9 cellular contexts compared by ENCODE assay signal in genomic region chr1:3747522-3747848, GRCh38. TPM values are rescaled to one million over a fixed set of nuclear protein-coding genes. Genes with fewer than 3 reads are reported as not detected.
DNase-seq lines count a peak whose midpoint lies in the region; ATAC-seq and TF ChIP-seq lines count a peak whose summit lies in the region.
"Had no signal": no experiment of that assay in that cellular context is flagged by ENCODE, and none has a peak within 500 bp of the region (broad histone marks: within the 10 kb centered on the region; RNA-seq: fewer than 3 reads in every experiment).

No MANE protein-coding gene starts in this region.

- H3K4ac ChIP-seq in H9 (ENCODE audit: low read depth, low read length): no peak overlapping the region

- no peak overlapping the region for H4K5ac ChIP-seq in H9 (ENCODE audit: insufficient read length, low read depth, low read length)

- H2BK20ac ChIP-seq in H9 (ENCODE audit: low read depth, low read length, poor library complexity, severe bottlenecking): no peak overlapping the region

- peaks cover 3% of the 10 kb centered on the region for H4K20me1 ChIP-seq in H9 (ENCODE audit: control insufficient read depth, insufficient read depth, insufficient read length)

- no CpG with 5 or more reads among the region's 6 CpGs for WGBS in H9 (ENCODE audit: extremely low coverage, insufficient read length, low lambda C conversion rate)
- 42% methylated on average over 6 of the region's 6 CpGs for WGBS in right cardiac atrium

- peaks cover 11% of the 10 kb centered on the region for H3K23me2 ChIP-seq in H9 (ENCODE audit: insufficient read length, low read depth, low read length, poor library complexity, severe bottlenecking)

- peaks cover 5% of the 10 kb centered on the region; the same call in 1 of the 2 replicates for H3K4me1 ChIP-seq in H9 (ENCODE audit: insufficient read depth, low read length)
- peaks cover 16% of the 10 kb centered on the region for H3K4me1 ChIP-seq in right cardiac atrium (ENCODE audit: control insufficient read depth, insufficient read depth, low read length)

- H3K27me3 ChIP-seq in H9 (ENCODE audit: insufficient read depth, low read length): no peaks in the 10 kb centered on the region; the same call in 1 of the 2 replicates
- no peaks in the 10 kb centered on the region for H3K27me3 ChIP-seq in right cardiac atrium (ENCODE audit: control insufficient read depth, insufficient read depth)

- H2BK15ac ChIP-seq in H9 (ENCODE audit: low read depth, low read length): no peak overlapping the region

- no peak for DNase-seq in H9
- no peak for DNase-seq in activated CD8-positive, alpha-beta T cell treated with anti-CD3 and anti-CD28 coated beads for 36 hours
- no peak for DNase-seq in right cardiac atrium
- no peak for DNase-seq in NCI-H1694 treated with DMSO at 0.1 percent for 48 hours (lab: John Stamatoyannopoulos, UW)
- DNase-seq in cerebellum (ENCODE audit: low spot score): no peak
- DNase-seq in hepatic stellate cell (ENCODE audit: low spot score): no peak

- peaks cover 25% of the 10 kb centered on the region for H3K27me3 Mint-ChIP-seq in H9 (ENCODE audit: low read depth)
- H3K27me3 Mint-ChIP-seq in activated CD8-positive, alpha-beta T cell treated with anti-CD3 and anti-CD28 coated beads for 36 hours: peaks cover 2% of the 10 kb centered on the region

- no peak overlapping the region for H2AFZ ChIP-seq in H9 (ENCODE audit: low read length)

- no peaks in the 10 kb centered on the region for H3K9me3 Mint-ChIP-seq in H9
- H3K9me3 Mint-ChIP-seq in activated CD8-positive, alpha-beta T cell treated with anti-CD3 and anti-CD28 coated beads for 36 hours: no peaks in the 10 kb centered on the region

- no peak overlapping the region for H2BK12ac ChIP-seq in H9 (ENCODE audit: insufficient read length, low read depth, low read length)

- no peak overlapping the region for H3K18ac ChIP-seq in H9 (ENCODE audit: insufficient read length, low read depth, low read length)

- no peak overlapping the region for H3K27ac Mint-ChIP-seq in H9
- H3K27ac Mint-ChIP-seq in activated CD8-positive, alpha-beta T cell treated with anti-CD3 and anti-CD28 coated beads for 36 hours: no peak overlapping the region

- no peaks in the 10 kb centered on the region for H3K79me1 ChIP-seq in H9 (ENCODE audit: insufficient read depth, low read depth, low read length, poor library complexity, severe bottlenecking)

- no peaks in the 10 kb centered on the region for H3K9me3 ChIP-seq in H9 (ENCODE audit: control insufficient read depth, low read depth, low read length)
- H3K9me3 ChIP-seq in right cardiac atrium (ENCODE audit: control insufficient read depth, low read length): no peaks in the 10 kb centered on the region

- H3K23ac ChIP-seq in H9 (ENCODE audit: insufficient read length, low read depth, low read length): no peak overlapping the region

- H3K14ac ChIP-seq in H9 (ENCODE audit: insufficient read depth, low read length): no peak overlapping the region

- H3K4me3 ChIP-seq in right cardiac atrium (ENCODE audit: low read length) (peak overlapping the region; percentile 78), skin epidermis (peak overlapping the region; percentile 52 to 83 (median 66))

- peaks cover 2% of the 10 kb centered on the region; the same call in 1 of the 2 replicates for H3K79me2 ChIP-seq in H9 (ENCODE audit: insufficient read depth, low read length)

- H3K27ac ChIP-seq in H9 (ENCODE audit: insufficient read length, low read depth, low read length): no peak overlapping the region
- H3K27ac ChIP-seq in right cardiac atrium (ENCODE audit: low read length): no peak overlapping the region
- H3K27ac ChIP-seq in skin epidermis: peak overlapping the region in 11 of 21 experiments; percentile 41 to 86 (median 66)

- no peak overlapping the region for H3K4me2 ChIP-seq in H9 (ENCODE audit: insufficient read depth, insufficient read length, low read length)

- no peak overlapping the region for H2BK120ac ChIP-seq in H9 (ENCODE audit: low read depth, low read length, poor library complexity, severe bottlenecking)

- H3K56ac ChIP-seq in H9 (ENCODE audit: insufficient read length, low read depth, low read length): no peak overlapping the region

- intact Hi-C loops in activated CD8-positive, alpha-beta T cell treated with anti-CD3 and anti-CD28 coated beads for 36 hours (cut with micrococcal nuclease): no loop called here
- intact Hi-C loops in right cardiac atrium (cut with DNase I): no loop called here

- H3K4me1 Mint-ChIP-seq in H9: peaks cover 18 to 19% of the 10 kb centered on the region in 2 experiments
- H3K4me1 Mint-ChIP-seq in activated CD8-positive, alpha-beta T cell treated with anti-CD3 and anti-CD28 coated beads for 36 hours (ENCODE audit: low read depth): peaks cover 25% of the 10 kb centered on the region

- peaks cover 14 to 24% (median 21%) of the 10 kb centered on the region in 3 experiments; a peak in 6 of 7 replicates for H3K36me3 Mint-ChIP-seq in H9 (ENCODE audit: insufficient read depth in 1 of 3, low read depth in 3 of 3)
- H3K36me3 Mint-ChIP-seq in activated CD8-positive, alpha-beta T cell treated with anti-CD3 and anti-CD28 coated beads for 36 hours (ENCODE audit: low read depth): no peaks in the 10 kb centered on the region

- no peak overlapping the region for H2BK5ac ChIP-seq in H9 (ENCODE audit: insufficient read length, low read length)

- no peak for TF ChIP-seq CTCF in H9 (conservative IDR thresholded peaks at IDR 0.05)
- no peak for TF ChIP-seq CTCF in activated CD8-positive, alpha-beta T cell treated with anti-CD3 and anti-CD28 coated beads for 36 hours (IDR thresholded peaks at IDR 0.05)

- CTCF ChIA-PET in activated CD8-positive, alpha-beta T cell treated with anti-CD3 and anti-CD28 coated beads for 36 hours (lab: Charles Lee): no interaction called here

- no peak overlapping the region for H4K91ac ChIP-seq in H9 (ENCODE audit: insufficient read length, low read depth, low read length)

- no peak for ATAC-seq in activated CD8-positive, alpha-beta T cell treated with anti-CD3 and anti-CD28 coated beads for 36 hours
- no peak for ATAC-seq in right cardiac atrium
- no peak for ATAC-seq in HG02884 (IDR thresholded peaks at IDR 0.05; ENCODE audit: unreplicated experiment)

- H3T11ph ChIP-seq in H9 (ENCODE audit: low read length): no peak overlapping the region

- H4K8ac ChIP-seq in H9 (replicated peaks; ENCODE audit: insufficient read length, low read depth, low read length): no peak overlapping the region

- H2AK5ac ChIP-seq in H9 (ENCODE audit: insufficient read length, low read length): no peak overlapping the region

- peak overlapping the region; percentile 92 to 95; a peak in 4 of 5 replicates for H3K4me3 Mint-ChIP-seq in H9
- peak overlapping the region; percentile 76 for H3K4me3 Mint-ChIP-seq in activated CD8-positive, alpha-beta T cell treated with anti-CD3 and anti-CD28 coated beads for 36 hours

- POLR2A ChIA-PET in activated CD8-positive, alpha-beta T cell treated with anti-CD3 and anti-CD28 coated beads for 36 hours (lab: Charles Lee): no interaction called here

- H3K9ac ChIP-seq in H9 (ENCODE audit: extremely low read depth, insufficient read length, low read length): no peak overlapping the region

RNA-seq across cellular contexts. Expression of gene CCDC27, which starts 4.8 kb away (rescaled TPM):
- total RNA-seq in H9 (2021) (not detected in 2 replicates), right cardiac atrium (under 1 TPM in 2 of 4 donors, not detected in 2; 0.09 to 0.14 TPM), cerebellum (not detected)
- total RNA-seq in activated CD8-positive, alpha-beta T cell treated with anti-CD3 and anti-CD28 coated beads for 36 hours: not detected
- polyA plus RNA-seq in right cardiac atrium: not detected
- total RNA-seq: lung microvascular endothelial cell had no signal

RNA-seq across cellular contexts. Expression of gene SMIM1, which starts 25.1 kb away (rescaled TPM):
- total RNA-seq in H9 (2021) (5.3 and 7.3 TPM in 2 replicates), right cardiac atrium (100 to 1,000 TPM in 2 of 4 donors, 10 to 100 TPM in 2; 44.2 to 120 (median 95.0) TPM), cerebellum (1.7 TPM)
- 1 to 10 TPM; 1.5 to 2.2 TPM for total RNA-seq in activated CD8-positive, alpha-beta T cell treated with anti-CD3 and anti-CD28 coated beads for 36 hours
- 243 TPM for polyA plus RNA-seq in right cardiac atrium

RNA-seq across cellular contexts. Expression of gene LRRC47, which starts 48.8 kb away (rescaled TPM):
- total RNA-seq in H9 (2021): 65.1 and 72.8 TPM in 2 replicates
- 10 to 100 TPM; 32.6 to 33.1 TPM for total RNA-seq in activated CD8-positive, alpha-beta T cell treated with anti-CD3 and anti-CD28 coated beads for 36 hours
- 10 to 100 TPM; 46.8 to 60.3 (median 54.2) TPM for total RNA-seq in right cardiac atrium
- 23.3 TPM for polyA plus RNA-seq in right cardiac atrium
- 21.0 TPM for total RNA-seq in cerebellum

Comparison
In these comparisons a context has a peak if more than half of its experiments do, and no peak if none do; other contexts are left out.
1. H3K27ac ChIP-seq: peak in skin epidermis (11 of 21); none in H9 (single experiment) and right cardiac atrium (single experiment).